Comparison of ENCODE assay signal across 12 cellular contexts in the genomic region with DNA sequence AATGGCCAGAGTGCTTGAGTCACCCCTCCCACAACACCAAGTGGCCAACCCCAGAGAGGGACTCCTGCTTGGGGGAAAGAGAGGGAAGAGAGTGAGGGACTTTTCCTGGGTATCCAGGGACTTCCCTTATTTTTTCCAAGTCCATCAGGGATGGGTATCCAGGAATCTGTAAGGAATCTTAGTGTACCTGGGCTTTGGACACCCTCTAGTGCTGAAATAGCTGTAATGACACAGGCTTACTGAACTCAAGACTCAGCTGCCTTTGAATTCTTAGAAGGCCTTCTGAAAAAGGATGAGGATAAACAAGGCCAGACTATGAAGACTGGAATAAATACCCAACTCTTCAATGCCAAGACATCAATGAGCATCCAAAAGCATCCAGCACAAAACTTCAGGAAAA. TPM values are rescaled to one million over a fixed set of nuclear protein-coding genes. Genes with fewer than 3 reads are reported as not detected.
DNase-seq lines count a peak whose midpoint lies in the region; ATAC-seq and TF ChIP-seq lines count a peak whose summit lies in the region.
"Had no signal": no experiment of that assay in that cellular context is flagged by ENCODE, and none has a peak within 500 bp of the region (broad histone marks: within the 10 kb centered on the region; RNA-seq: fewer than 3 reads in every experiment).

No MANE protein-coding gene starts in this region.

- TF ChIP-seq POLR2A in breast epithelium (IDR thresholded peaks at IDR 0.05) (no peak), Peyer's patch (IDR thresholded peaks at IDR 0.05) (no peak)

- H3K36me3 ChIP-seq in breast epithelium, result no peaks in the 10 kb centered on the region
- H3K36me3 ChIP-seq in Peyer's patch, result no peaks in the 10 kb centered on the region
- H3K36me3 ChIP-seq: BLaER1 had no signal

- no peaks in the 10 kb centered on the region for H3K27me3 ChIP-seq in breast epithelium
- no peaks in the 10 kb centered on the region for H3K27me3 ChIP-seq in Peyer's patch
- H3K27me3 ChIP-seq: BLaER1 had no signal

- H3K27me3 Mint-ChIP-seq in MCF 10A (ENCODE audit: insufficient read depth, unreplicated experiment), result peaks cover 28% of the 10 kb centered on the region

- H3K4me1 ChIP-seq in breast epithelium (no peaks in the 10 kb centered on the region), Peyer's patch (no peaks in the 10 kb centered on the region)
- H3K4me1 ChIP-seq: BLaER1 had no signal

- H3K4me1 Mint-ChIP-seq in MCF 10A (ENCODE audit: insufficient read depth, unreplicated experiment), result no peaks in the 10 kb centered on the region

- no peak overlapping the region for H3K4me3 Mint-ChIP-seq in MCF 10A (ENCODE audit: unreplicated experiment)

- H3K9me3 ChIP-seq in breast epithelium, result no peaks in the 10 kb centered on the region
- H3K9me3 ChIP-seq in Peyer's patch, result no peaks in the 10 kb centered on the region

- DNase-seq in MCF 10A (ENCODE audit: unreplicated experiment) (peak; percentile 51), breast epithelium (ENCODE audit: low spot score in 2 of 2) (no peak), RKO (ENCODE audit: low spot score) (peak; percentile 57), fibroblast of the aortic adventitia (ENCODE audit: low read depth) (peak; percentile 13), Peyer's patch (no peak), KBM-7 (no peak), NCI-H1048 (lab: John Stamatoyannopoulos, UW) (no peak)
- DNase-seq: activated T-cell treated with anti-CD3 and anti-CD28 coated beads, Interleukin-2, amount 50 U/mL, for 48 hours had no signal

- CTCF ChIA-PET in MCF 10A (lab: Yijun Ruan, JAX), result interaction anchor here (0.6 to 4.2 kb wide), 22 partner anchors 10 to 614 kb away, joined by 3 to 43 read pairs (median 3); partner anchors contain the start of gene TSHB

- in situ Hi-C loops in KBM-7 (cut with MboI; ENCODE audit: low pct_unique_long_range_greater_than_20kb, low sequenced_read_pairs), result no loop called here

- H3K27ac ChIP-seq in breast epithelium, result no peak overlapping the region
- H3K27ac ChIP-seq in Peyer's patch, result no peak overlapping the region
- H3K27ac ChIP-seq: BLaER1, SK-N-MC had no signal

- no peaks in the 10 kb centered on the region for H3K9me3 Mint-ChIP-seq in MCF 10A (ENCODE audit: unreplicated experiment)

- TF ChIP-seq CTCF in MCF 10A (IDR thresholded peaks at IDR 0.05; ENCODE audit: unreplicated experiment) (peak; percentile 39), breast epithelium (IDR thresholded peaks at IDR 0.05) (no peak), fibroblast of the aortic adventitia (IDR thresholded peaks at IDR 0.05; ENCODE audit: insufficient read depth, low read length) (no peak), Peyer's patch (IDR thresholded peaks at IDR 0.05) (peak in 3 of 6 experiments; percentile 29 to 49 (median 41))

- H3K27ac Mint-ChIP-seq in MCF 10A (ENCODE audit: low read depth, unreplicated experiment), result no peak overlapping the region

- H3K4me3 ChIP-seq in breast epithelium, result no peak overlapping the region
- no peak overlapping the region for H3K4me3 ChIP-seq in fibroblast of the aortic adventitia (ENCODE audit: low read depth, low read length)
- no peak overlapping the region for H3K4me3 ChIP-seq in Peyer's patch
- H3K4me3 ChIP-seq: BLaER1, SK-N-MC had no signal

- intact Hi-C loops in MCF 10A (cut with micrococcal nuclease), result loop anchor here (1.0 to 10.0 kb wide), 3 partner anchors 62 to 697 kb away; no protein-coding TSS in a partner anchor
- intact Hi-C loops in breast epithelium (cut with DNase I; ENCODE audit: low total_unique reads), result no loop called here

- POLR2A ChIA-PET in MCF 10A (lab: Yijun Ruan, JAX), result interaction anchor here (0.9 to 2.5 kb wide), 3 partner anchors 11 to 64 kb away, joined by 3 to 8 read pairs (median 5); no protein-coding TSS in a partner anchor

- no peaks in the 10 kb centered on the region for H3K36me3 Mint-ChIP-seq in MCF 10A (ENCODE audit: insufficient read depth, unreplicated experiment)

- no peak for ATAC-seq in GM21367 (IDR thresholded peaks at IDR 0.05; ENCODE audit: unreplicated experiment)

- BruUV-seq in MCF 10A (replicated peaks; lab: Mats Ljungman, UMichigan), result no TSS peak

RNA-seq across cellular contexts. Expression of gene TSHB, which starts 12.0 kb away (rescaled TPM):
- total RNA-seq in MCF 10A (2022), result not detected in 2 replicates
- not detected for total RNA-seq in breast epithelium
- not detected in 2 replicates for total RNA-seq in fibroblast of the aortic adventitia (ENCODE audit: low replicate concordance)
- not detected for total RNA-seq in Peyer's patch
- total RNA-seq: mucosa of gallbladder had no signal

RNA-seq across cellular contexts. Expression of gene TSPAN2, which starts 47.6 kb away (rescaled TPM):
- 0.42 TPM in 1 of 2 replicates, not detected in the other for total RNA-seq in MCF 10A (2022)
- total RNA-seq in breast epithelium, result 1 to 10 TPM; 2.6 to 9.7 (median 3.7) TPM
- total RNA-seq in fibroblast of the aortic adventitia (ENCODE audit: low replicate concordance), result 0.18 and 2.5 TPM in 2 replicates
- 1 to 10 TPM; 1.8 to 3.3 (median 2.6) TPM for total RNA-seq in Peyer's patch

Comparison
In these comparisons a context has a peak if more than half of its experiments do, and no peak if none do; other contexts are left out.
1. DNase-seq: peak in MCF 10A (single experiment), RKO (single experiment) and fibroblast of the aortic adventitia (single experiment); none in breast epithelium (0 of 2), Peyer's patch (0 of 3), KBM-7 (single experiment) and NCI-H1048 (single experiment).